9 cellular contexts compared by ENCODE assay signal in genomic region chr6:33459226-33459625, GRCh38.
"Had no signal": no experiment of that assay in that cellular context is flagged by ENCODE, and none has a peak within 500 bp of the region (broad histone marks: within the 10 kb centered on the region; RNA-seq: fewer than 3 reads in every experiment).

No MANE protein-coding gene starts in this region.

- H2AFZ ChIP-seq: GM23338 had no signal

- H3K9me3 Mint-ChIP-seq: H9 had no signal

- FAIRE-seq: H1, H54, HTR-8/SVneo had no signal

- H3K9ac ChIP-seq: KMS-11 had no signal

- DNase-seq: H9, HCEC 1CT, IMR-90, KBM-7 had no signal

- H3K27ac Mint-ChIP-seq: GM23338, H9 had no signal

- H3K4me3 ChIP-seq: GM23338 had no signal

- H3K27ac ChIP-seq: KMS-11 had no signal

- ATAC-seq: GM23338 had no signal

- H3K4me2 ChIP-seq: GM23338, KMS-11 had no signal

- H3K4me3 Mint-ChIP-seq: GM23338, H9 had no signal
